In the genomic region with DNA sequence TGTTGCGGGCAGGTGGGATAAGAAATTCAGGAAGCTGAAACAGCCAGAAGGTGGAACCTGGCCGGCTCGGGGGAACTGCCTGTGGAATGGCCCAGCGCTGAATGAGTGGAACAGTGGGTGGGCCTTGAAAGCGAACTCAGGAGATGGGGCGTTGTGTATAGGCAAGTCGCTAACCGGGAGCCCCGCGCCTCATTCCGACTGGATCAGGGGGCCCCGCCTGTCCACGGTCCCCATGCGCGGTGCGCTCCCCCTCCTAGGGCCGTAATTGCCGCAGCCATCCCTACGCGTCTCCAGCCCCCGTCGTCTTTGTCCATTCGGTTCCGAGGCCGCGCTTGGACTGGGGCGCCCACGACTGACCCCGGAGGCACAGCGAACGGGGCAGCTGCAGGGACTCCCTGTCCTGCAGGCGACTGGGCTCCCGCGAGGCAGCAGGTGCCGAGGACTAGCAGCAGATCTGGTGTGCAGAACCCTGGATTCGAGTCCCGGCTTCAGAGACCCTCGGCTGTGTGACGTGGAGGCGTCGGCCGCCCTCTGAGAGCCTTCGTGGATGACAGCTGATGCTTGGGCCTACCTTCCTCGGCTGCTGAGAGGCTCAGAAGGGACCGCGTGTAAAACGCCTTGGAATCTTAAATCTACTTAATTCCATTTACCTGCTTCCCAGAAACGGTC, we compare ENCODE assay signal across 23 cellular contexts. TPM values are rescaled to one million over a fixed set of nuclear protein-coding genes. Genes with fewer than 3 reads are reported as not detected.
A peak's percentile ranks its signal among the peaks of the same experiment; 100 is the strongest.
DNase-seq lines count a peak whose midpoint lies in the region; ATAC-seq and TF ChIP-seq lines count a peak whose summit lies in the region.
"Had no signal": no experiment of that assay in that cellular context is flagged by ENCODE, and none has a peak within 500 bp of the region (broad histone marks: within the 10 kb centered on the region; RNA-seq: fewer than 3 reads in every experiment).

No MANE protein-coding gene starts in this region.

- no peak overlapping the region for H3K27ac Mint-ChIP-seq in endodermal cell
- H3K27ac Mint-ChIP-seq: activated CD4-positive, alpha-beta T cell treated with anti-CD3 and anti-CD28 coated beads for 36 hours; stimulated activated effector memory CD8-positive, alpha-beta T cell treated with anti-CD3 and anti-CD28 coated beads, Interleukin-12 subunit alpha, Interleukin-12 subunit beta, amount 100 ng/mL, for 72 hours; T-helper 1 cell treated with Interleukin-12 subunit alpha and Interleukin-12 subunit beta and Interleukin-4 antibody, amounts not matched to agents 30 μg/mL and 1 μg/mL, for 36 hours had no signal

- H3K4me1 ChIP-seq in left ventricle myocardium inferior (peaks cover 67% of the 10 kb centered on the region), endodermal cell (ENCODE audit: control insufficient read depth, insufficient read depth, low read length) (peaks cover 9% of the 10 kb centered on the region), right lobe of liver (peaks cover 0 to 21% (median 5%) of the 10 kb centered on the region in 4 donors), upper lobe of right lung (peaks cover 38% of the 10 kb centered on the region)
- H3K4me1 ChIP-seq: uterus had no signal

- no peak overlapping the region for H3K27ac ChIP-seq in left ventricle myocardium inferior (replicated peaks)
- H3K27ac ChIP-seq in endodermal cell (ENCODE audit: low read depth, low read length): no peak overlapping the region
- H3K27ac ChIP-seq in right lobe of liver: no peak overlapping the region
- H3K27ac ChIP-seq in upper lobe of right lung: no peak overlapping the region
- H3K27ac ChIP-seq: A549, SK-N-MC, uterus had no signal

- peaks cover 88% of the 10 kb centered on the region for H3K27me3 Mint-ChIP-seq in endodermal cell (ENCODE audit: insufficient read depth)
- H3K27me3 Mint-ChIP-seq in activated T-cell treated with anti-CD3 and anti-CD28 coated beads, Interleukin-2, amount 50 U/mL, for 4 hours (ENCODE audit: low read depth): peaks cover 58% of the 10 kb centered on the region

- 61 to 81% methylated on average over 38 to 48 of the region's 48 CpGs for WGBS in endodermal cell (ENCODE audit: insufficient coverage in 1 of 2, insufficient read length in 1 of 2), 2 experiments
- WGBS in right lobe of liver (ENCODE audit: insufficient coverage, low coverage, low lambda C conversion rate, missing lambda C conversion rate): 6% methylated on average over 6 of the region's 48 CpGs

- TF ChIP-seq CTCF in left ventricle myocardium inferior (IDR thresholded peaks at IDR 0.05; ENCODE audit: borderline replicate concordance): no peak
- TF ChIP-seq CTCF in endodermal cell (conservative IDR thresholded peaks at IDR 0.05): no peak
- no peak for TF ChIP-seq CTCF in right lobe of liver (IDR thresholded peaks at IDR 0.05)
- TF ChIP-seq CTCF in upper lobe of right lung (IDR thresholded peaks at IDR 0.05): no peak

- H3K9ac ChIP-seq in endodermal cell (ENCODE audit: extremely low read depth, low read length, poor library complexity, severe bottlenecking): no peak overlapping the region

- H3K4me3 ChIP-seq in left ventricle myocardium inferior (peak overlapping the region; percentile 53), endodermal cell (ENCODE audit: low read length) (no peak overlapping the region), right lobe of liver (no peak overlapping the region), upper lobe of right lung (no peak overlapping the region)
- H3K4me3 ChIP-seq: A549, K562, SK-N-MC, uterus had no signal

- intact Hi-C loops in left ventricle myocardium inferior (cut with micrococcal nuclease) (loop anchor here (10.0 kb wide), 1 partner anchor 296 kb away; no protein-coding TSS in a partner anchor), left ventricle myocardium superior (cut with micrococcal nuclease) (no loop called here), right lobe of liver (cut with DNase I) (no loop called here), upper lobe of right lung (cut with DNase I) (no loop called here)

- TF ChIP-seq POLR2A in right lobe of liver (IDR thresholded peaks at IDR 0.05): no peak

- peak overlapping the region; percentile 29 for H3K4me3 Mint-ChIP-seq in endodermal cell
- H3K4me3 Mint-ChIP-seq in activated T-cell treated with anti-CD3 and anti-CD28 coated beads, Interleukin-2, amount 50 U/mL, for 4 hours: no peak overlapping the region
- H3K4me3 Mint-ChIP-seq: activated CD4-positive, alpha-beta T cell treated with anti-CD3 and anti-CD28 coated beads for 36 hours; stimulated activated effector memory CD8-positive, alpha-beta T cell treated with anti-CD3 and anti-CD28 coated beads, Interleukin-12 subunit alpha, Interleukin-12 subunit beta, amount 100 ng/mL, for 72 hours; T-helper 1 cell treated with Interleukin-12 subunit alpha and Interleukin-12 subunit beta and Interleukin-4 antibody, amounts not matched to agents 30 μg/mL and 1 μg/mL, for 36 hours had no signal

- H3K9me3 ChIP-seq in left ventricle myocardium inferior (replicated peaks) (no peaks in the 10 kb centered on the region), endodermal cell (ENCODE audit: control insufficient read depth, low read length) (no peaks in the 10 kb centered on the region), right lobe of liver (no peaks in the 10 kb centered on the region), upper lobe of right lung (no peaks in the 10 kb centered on the region)
- H3K9me3 ChIP-seq: A549, uterus had no signal

- DNase-seq in left ventricle myocardium inferior (no peak), left ventricle myocardium superior (no peak), endodermal cell (peak; percentile 61), right lobe of liver (peak in 2 of 3 donors; percentile 35 to 49), upper lobe of right lung (peak; percentile 53), NCI-H2107 (lab: John Stamatoyannopoulos, UW) (no peak)
- no peak for DNase-seq in activated T-cell treated with anti-CD3 and anti-CD28 coated beads, Interleukin-2, amount 50 U/mL, for 4 hours
- DNase-seq: HCEC 1CT, NCI-H1417 treated with DMSO at 0.1 percent for 48 hours, NCI-H446 treated with DMSO at 0.1 percent for 48 hours had no signal

- H3K4me1 Mint-ChIP-seq in endodermal cell: peaks cover 27% of the 10 kb centered on the region
- H3K4me1 Mint-ChIP-seq in activated T-cell treated with anti-CD3 and anti-CD28 coated beads, Interleukin-2, amount 50 U/mL, for 4 hours (ENCODE audit: low read depth): peaks cover 41% of the 10 kb centered on the region

- peaks cover 3% of the 10 kb centered on the region for H3K9me3 Mint-ChIP-seq in endodermal cell
- H3K9me3 Mint-ChIP-seq in activated T-cell treated with anti-CD3 and anti-CD28 coated beads, Interleukin-2, amount 50 U/mL, for 4 hours: no peaks in the 10 kb centered on the region
- H3K9me3 Mint-ChIP-seq: stimulated activated effector memory CD8-positive, alpha-beta T cell treated with anti-CD3 and anti-CD28 coated beads, Interleukin-12 subunit alpha, Interleukin-12 subunit beta, amount 100 ng/mL, for 72 hours; T-helper 1 cell treated with Interleukin-12 subunit alpha and Interleukin-12 subunit beta and Interleukin-4 antibody, amounts not matched to agents 30 μg/mL and 1 μg/mL, for 36 hours had no signal

- H3K36me3 Mint-ChIP-seq in endodermal cell (ENCODE audit: low read depth): no peaks in the 10 kb centered on the region
- H3K36me3 Mint-ChIP-seq in activated T-cell treated with anti-CD3 and anti-CD28 coated beads, Interleukin-2, amount 50 U/mL, for 4 hours (ENCODE audit: insufficient read depth): no peaks in the 10 kb centered on the region
- H3K36me3 Mint-ChIP-seq: stimulated activated effector memory CD8-positive, alpha-beta T cell treated with anti-CD3 and anti-CD28 coated beads, Interleukin-12 subunit alpha, Interleukin-12 subunit beta, amount 100 ng/mL, for 72 hours had no signal

- H3K36me3 ChIP-seq in left ventricle myocardium inferior: no peaks in the 10 kb centered on the region
- H3K36me3 ChIP-seq in endodermal cell (ENCODE audit: control insufficient read depth, insufficient read depth, low read length): no peaks in the 10 kb centered on the region
- no peaks in the 10 kb centered on the region for H3K36me3 ChIP-seq in right lobe of liver
- no peaks in the 10 kb centered on the region for H3K36me3 ChIP-seq in upper lobe of right lung
- H3K36me3 ChIP-seq: uterus had no signal

- H3K27me3 ChIP-seq in left ventricle myocardium inferior (ENCODE audit: low read depth): peaks cover 55% of the 10 kb centered on the region
- peaks cover 70% of the 10 kb centered on the region for H3K27me3 ChIP-seq in endodermal cell (ENCODE audit: control insufficient read depth, insufficient read depth, low read length, poor library complexity, severe bottlenecking)
- H3K27me3 ChIP-seq in right lobe of liver: peaks cover 8% of the 10 kb centered on the region in 2 donors
- peaks cover 43% of the 10 kb centered on the region for H3K27me3 ChIP-seq in upper lobe of right lung

- ATAC-seq in left ventricle myocardium superior: no peak
- ATAC-seq in right lobe of liver: no peak
- no peak for ATAC-seq in upper lobe of right lung
- ATAC-seq in HG03135 (IDR thresholded peaks at IDR 0.05; ENCODE audit: unreplicated experiment): no peak
- no peak for ATAC-seq in activated T-cell treated with anti-CD3 and anti-CD28 coated beads, Interleukin-2, amount 50 U/mL, for 4 hours
- ATAC-seq: stimulated activated effector memory CD8-positive, alpha-beta T cell treated with anti-CD3 and anti-CD28 coated beads, Interleukin-12 subunit alpha, Interleukin-12 subunit beta, amount 100 ng/mL, for 72 hours had no signal

RNA-seq across cellular contexts. Expression of gene CA4, which starts 10.9 kb away (rescaled TPM):
- total RNA-seq in left ventricle myocardium inferior (12.9 TPM), left ventricle myocardium superior (17.0 TPM), endodermal cell (1 to 10 TPM; 1.5 to 3.0 TPM), right lobe of liver (under 1 TPM in 3 of 6 experiments, not detected in 3; 0.33 to 0.37 (median 0.35) TPM), upper lobe of right lung (73.1 TPM)
- 1.5 TPM for polyA plus RNA-seq in endodermal cell (2013, experiment 1 of 2)
- polyA plus RNA-seq in endodermal cell (2013, experiment 2 of 2): 0.66 TPM
- total RNA-seq in activated T-cell treated with anti-CD3 and anti-CD28 coated beads, Interleukin-2, amount 50 U/mL, for 4 hours: not detected
- total RNA-seq: activated CD4-positive, alpha-beta T cell treated with anti-CD3 and anti-CD28 coated beads for 36 hours; Daoy; mononuclear cell; OCI-LY7 had no signal
- polyA plus RNA-seq: BJ, neural cell had no signal

Comparison
In these comparisons a context has a peak if more than half of its experiments do, and no peak if none do; other contexts are left out.
1. DNase-seq: peak in endodermal cell (single experiment), right lobe of liver (2 of 3) and upper lobe of right lung (single experiment); none in left ventricle myocardium inferior (single experiment), left ventricle myocardium superior (single experiment), NCI-H2107 (single experiment) and activated T-cell treated with anti-CD3 and anti-CD28 coated beads, Interleukin-2, amount 50 U/mL, for 4 hours (single experiment).